Comparison of ENCODE assay signal across 8 cellular contexts in the genomic region with DNA sequence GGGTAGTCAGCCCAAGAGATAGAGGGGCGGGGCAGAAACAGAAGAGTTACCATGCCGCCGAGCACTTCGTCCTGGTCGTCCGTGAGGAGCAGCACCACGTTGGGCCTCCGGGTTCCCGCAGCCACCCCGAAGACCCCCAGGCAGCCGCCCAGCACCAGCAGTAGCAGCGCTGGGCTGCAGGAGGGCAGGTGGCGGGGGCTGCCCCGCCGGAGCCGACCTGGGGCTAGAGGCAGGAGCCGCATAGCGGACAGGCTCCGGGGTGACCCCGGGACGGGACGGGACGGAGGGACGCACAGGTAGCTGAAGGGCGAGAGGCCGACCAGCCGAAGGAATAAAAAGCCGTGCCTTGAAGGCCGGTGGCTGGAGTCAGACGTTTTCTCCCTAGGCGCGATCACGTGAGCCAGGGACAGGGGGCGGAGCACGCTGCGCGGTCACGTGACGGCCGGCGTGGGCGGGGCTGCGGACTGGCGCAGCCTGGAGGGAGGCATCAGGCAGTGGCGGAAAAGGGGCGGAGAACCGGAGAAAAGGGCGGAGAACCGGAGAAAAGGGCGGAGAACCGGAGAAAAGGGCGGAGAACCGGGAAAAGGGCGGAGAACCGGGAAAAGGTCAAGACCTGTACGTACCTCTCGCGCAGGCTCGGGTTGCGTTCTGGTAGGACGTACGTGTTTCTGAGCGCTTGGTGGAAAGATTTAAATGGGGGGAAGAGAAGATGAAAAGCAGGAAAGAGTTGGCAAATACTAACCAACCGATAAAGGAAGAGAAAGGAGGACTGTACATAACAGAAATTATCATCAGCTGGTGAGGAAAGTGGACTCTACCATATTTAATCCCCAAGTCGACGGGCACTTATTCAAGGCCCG. TPM values are rescaled to one million over a fixed set of nuclear protein-coding genes. Genes with fewer than 3 reads are reported as not detected.
DNase-seq lines count a peak whose midpoint lies in the region; TF ChIP-seq lines count a peak whose summit lies in the region.

Gene GNS, minus strand, starts transcription at position 372 of the 860 bp plus-strand sequence. Its CDS starts 130 bp downstream, at position 242.

- no peaks in the 10 kb centered on the region for H3K36me3 ChIP-seq in Loucy (ENCODE audit: insufficient read depth, low read length)

- peaks cover 10% of the 10 kb centered on the region for H3K36me3 Mint-ChIP-seq in nephron (ENCODE audit: low read depth)
- peaks cover 12% of the 10 kb centered on the region for H3K36me3 Mint-ChIP-seq in stimulated activated naive CD8-positive, alpha-beta T cell treated with anti-CD3 and anti-CD28 coated beads, Interleukin-15, Interleukin-2, amounts not matched to agents 100 ng/mL and 50 ng/mL, for 24 hours (ENCODE audit: low read depth)

- no peak for TF ChIP-seq CTCF in Loucy (conservative IDR thresholded peaks at IDR 0.05; ENCODE audit: low read length)
- TF ChIP-seq CTCF in fibroblast of pulmonary artery (IDR thresholded peaks at IDR 0.05; ENCODE audit: low read length, missing control alignments), result no peak
- no peak for TF ChIP-seq CTCF in nephron (IDR thresholded peaks at IDR 0.05; ENCODE audit: unreplicated experiment in 3 of 3)

- peak within 1 kb of the TSS; percentile 89 for H2AFZ ChIP-seq in Loucy (ENCODE audit: low read length)

- H3K9me2 ChIP-seq in Loucy (replicated peaks; ENCODE audit: low read depth, low read length), result no peaks in the 10 kb centered on the region

- H3K4me2 ChIP-seq in Loucy (ENCODE audit: low read depth, low read length, poor library complexity, severe bottlenecking), result peak within 1 kb of the TSS; percentile 100

- no peaks in the 10 kb centered on the region for H4K20me1 ChIP-seq in Loucy (ENCODE audit: insufficient read depth, low read length, poor library complexity, severe bottlenecking)

- TF ChIP-seq POLR2A in Raji (IDR thresholded peaks at IDR 0.05; ENCODE audit: insufficient read depth, low read depth, low read length), result peak; percentile 58

- H3K27me3 Mint-ChIP-seq in nephron (ENCODE audit: low read depth), result no peaks in the 10 kb centered on the region
- no peaks in the 10 kb centered on the region for H3K27me3 Mint-ChIP-seq in stimulated activated naive CD8-positive, alpha-beta T cell treated with anti-CD3 and anti-CD28 coated beads, Interleukin-15, Interleukin-2, amounts not matched to agents 100 ng/mL and 50 ng/mL, for 24 hours

- H3K27me3 ChIP-seq in Loucy (ENCODE audit: insufficient read depth, low read length, poor library complexity, severe bottlenecking), result no peaks in the 10 kb centered on the region

- DNase-seq in Daoy (ENCODE audit: low read depth) (peak; percentile 98), H4 (ENCODE audit: low spot score) (peak; percentile 89), fibroblast of pulmonary artery (ENCODE audit: low read depth) (peak; percentile 95)
- peak; percentile 90 for DNase-seq in activated effector memory CD4-positive, alpha-beta T cell treated with Interleukin-2 at 50 U/mL for 16 hours

- no peaks in the 10 kb centered on the region for H3K9me3 Mint-ChIP-seq in nephron
- H3K9me3 Mint-ChIP-seq in stimulated activated naive CD8-positive, alpha-beta T cell treated with anti-CD3 and anti-CD28 coated beads, Interleukin-15, Interleukin-2, amounts not matched to agents 100 ng/mL and 50 ng/mL, for 24 hours, result no peaks in the 10 kb centered on the region

- peaks cover 24% of the 10 kb centered on the region for H3K4me1 Mint-ChIP-seq in nephron
- H3K4me1 Mint-ChIP-seq in stimulated activated naive CD8-positive, alpha-beta T cell treated with anti-CD3 and anti-CD28 coated beads, Interleukin-15, Interleukin-2, amounts not matched to agents 100 ng/mL and 50 ng/mL, for 24 hours (ENCODE audit: low read depth), result peaks cover 55% of the 10 kb centered on the region

- no peaks in the 10 kb centered on the region for H3K9me3 ChIP-seq in Loucy (ENCODE audit: insufficient read depth, low read depth, low read length)

- H3K4me3 ChIP-seq in Loucy (ENCODE audit: low read length, poor library complexity, severe bottlenecking) (peak within 1 kb of the TSS; percentile 95), fibroblast of pulmonary artery (replicated peaks; ENCODE audit: low read depth, low read length) (peak within 1 kb of the TSS; percentile 92)

- H3K27ac Mint-ChIP-seq in nephron, result peak within 1 kb of the TSS; percentile 91 to 97 (median 96)
- H3K27ac Mint-ChIP-seq in stimulated activated naive CD8-positive, alpha-beta T cell treated with anti-CD3 and anti-CD28 coated beads, Interleukin-15, Interleukin-2, amounts not matched to agents 100 ng/mL and 50 ng/mL, for 24 hours, result peak within 1 kb of the TSS; percentile 95

- peaks cover 38% of the 10 kb centered on the region for H3K4me1 ChIP-seq in Loucy (ENCODE audit: insufficient read depth, low read length, poor library complexity, severe bottlenecking)

- peak within 1 kb of the TSS; percentile 75 for H3K9ac ChIP-seq in Loucy (ENCODE audit: low read depth, low read length, poor library complexity, severe bottlenecking)

- 0 out of 2 replicates have a peak, but pooled peaks cover 3% of the 10 kb centered on the region for H3F3A ChIP-seq in Loucy (ENCODE audit: low read depth)

- H3K79me2 ChIP-seq in Loucy (ENCODE audit: insufficient read depth, low read length), result peaks cover 50% of the 10 kb centered on the region

- H3K4me3 Mint-ChIP-seq in nephron, result peak within 1 kb of the TSS; percentile 85 to 96 (median 96)
- H3K4me3 Mint-ChIP-seq in stimulated activated naive CD8-positive, alpha-beta T cell treated with anti-CD3 and anti-CD28 coated beads, Interleukin-15, Interleukin-2, amounts not matched to agents 100 ng/mL and 50 ng/mL, for 24 hours, result peak within 1 kb of the TSS; percentile 89

RNA-seq across cellular contexts. Expression of gene GNS, which starts in this region (rescaled TPM):
- 52.9 and 60.9 TPM in 2 replicates for total RNA-seq in Daoy (2014; rRNA removed; shearing (Covaris generic))
- total RNA-seq in H4 (2014; rRNA removed; shearing (Covaris generic)), result 88.8 and 98.0 TPM in 2 replicates

Comparison
In these comparisons a context has a peak if more than half of its experiments do, and no peak if none do; other contexts are left out.
1. Peak in every context shown above with its lines: DNase-seq and H3K4me3 ChIP-seq.